Comparison of ENCODE assay signal across 8 cellular contexts in genomic region chr17:44898768-44899073, GRCh38. TPM values are rescaled to one million over a fixed set of nuclear protein-coding genes. Genes with fewer than 3 reads are reported as not detected.
A peak's percentile ranks its signal among the peaks of the same experiment; 100 is the strongest.
DNase-seq lines count a peak whose midpoint lies in the region; ATAC-seq and TF ChIP-seq lines count a peak whose summit lies in the region.

No MANE protein-coding gene starts in this region.

- H3K27me3 ChIP-seq in colonic mucosa (no peaks in the 10 kb centered on the region), muscle layer of duodenum (ENCODE audit: low read depth, low read length) (no peaks in the 10 kb centered on the region)

- H3K36me3 ChIP-seq in colonic mucosa (no peaks in the 10 kb centered on the region), muscle layer of duodenum (ENCODE audit: control insufficient read depth in 1 of 2, insufficient read depth in 2 of 2, low read length in 2 of 2) (peaks cover 5% of the 10 kb centered on the region in 2 donors)

- peaks cover 10% of the 10 kb centered on the region for H3K4me1 ChIP-seq in colonic mucosa
- H3K4me1 ChIP-seq in muscle layer of duodenum (ENCODE audit: control insufficient read depth in 1 of 2, insufficient read depth in 2 of 2, low read length in 2 of 2) = peaks cover 11 to 25% of the 10 kb centered on the region in 2 donors

- TF ChIP-seq CTCF in GM12875 (IDR thresholded peaks at IDR 0.05; ENCODE audit: borderline replicate concordance, insufficient read depth, low read depth, low read length) (no peak), colonic mucosa (IDR thresholded peaks at IDR 0.05) (no peak), GM20000 (IDR thresholded peaks at IDR 0.05; ENCODE audit: extremely low read depth, missing control alignments) (no peak)

- DNase-seq in NOMO-1 treated with DMSO at 0.1 percent for 48 hours (lab: John Stamatoyannopoulos, UW; ENCODE audit: unreplicated experiment) = peak; percentile 85
- DNase-seq in colonic mucosa = peak; percentile 46
- no peak for DNase-seq in nucleus accumbens (lab: John Stamatoyannopoulos, UW)
- no peak for DNase-seq in GM20000 (ENCODE audit: low spot score)

- peak overlapping the region; percentile 81 to 95 for H3K9ac ChIP-seq in colonic mucosa (ENCODE audit: low read depth in 2 of 2, low read length in 2 of 2)

- intact Hi-C loops in colonic mucosa (cut with DNase I) = no loop called here

- H3K4me3 ChIP-seq in GM12875 (ENCODE audit: low read depth, low read length) (peak overlapping the region; percentile 75), colonic mucosa (peak overlapping the region; percentile 79), muscle layer of duodenum (ENCODE audit: low read depth in 1 of 2, low read length in 2 of 2) (peak overlapping the region; percentile 91 to 99)

- H3K9me3 ChIP-seq in colonic mucosa = no peaks in the 10 kb centered on the region
- no peaks in the 10 kb centered on the region for H3K9me3 ChIP-seq in muscle layer of duodenum (ENCODE audit: control insufficient read depth in 1 of 2, low read length in 2 of 2)

- H3K27ac ChIP-seq in colonic mucosa = peak overlapping the region; percentile 85
- peak overlapping the region; percentile 95 for H3K27ac ChIP-seq in muscle layer of duodenum (ENCODE audit: low read length)

- ATAC-seq in esophagus mucosa (no peak), HG02642 (IDR thresholded peaks at IDR 0.05; ENCODE audit: poor library complexity, unreplicated experiment) (no peak)

RNA-seq across cellular contexts. Expression of gene EFTUD2, which starts 0.5 kb away (rescaled TPM):
- total RNA-seq in colonic mucosa = 100 to 1,000 TPM in 1 of 2 donors, 10 to 100 TPM in 1; 74.8 to 109 TPM
- total RNA-seq in esophagus mucosa = 92.3 TPM

RNA-seq across cellular contexts. Expression of gene GFAP, which starts 16.6 kb away (rescaled TPM):
- total RNA-seq in colonic mucosa = under 1 TPM in 1 of 2 donors, not detected in 1; 0.20 TPM
- total RNA-seq in esophagus mucosa = not detected

RNA-seq across cellular contexts. Expression of gene KIF18B, which starts 48.9 kb away (rescaled TPM):
- 10 to 100 TPM in 1 of 2 donors, 1 to 10 TPM in 1; 5.7 to 45.5 TPM for total RNA-seq in colonic mucosa
- total RNA-seq in esophagus mucosa = 10.4 TPM

RNA-seq across cellular contexts. Expression of gene HIGD1B, which starts 51.0 kb away (rescaled TPM):
- total RNA-seq in colonic mucosa (under 1 TPM in 1 of 2 donors, not detected in 1; 0.53 TPM), esophagus mucosa (3.4 TPM)

Comparison
In these comparisons a context has a peak if more than half of its experiments do, and no peak if none do; other contexts are left out.
1. DNase-seq: peak in NOMO-1 treated with DMSO at 0.1 percent for 48 hours (single experiment) and colonic mucosa (single experiment); none in nucleus accumbens (0 of 56) and GM20000 (single experiment).
2. Peak in every context shown above with its lines, with median percentiles within 50 percentile points of each other: H3K4me3 ChIP-seq.